ENCODE assay signal across 9 cellular contexts in the genomic region with DNA sequence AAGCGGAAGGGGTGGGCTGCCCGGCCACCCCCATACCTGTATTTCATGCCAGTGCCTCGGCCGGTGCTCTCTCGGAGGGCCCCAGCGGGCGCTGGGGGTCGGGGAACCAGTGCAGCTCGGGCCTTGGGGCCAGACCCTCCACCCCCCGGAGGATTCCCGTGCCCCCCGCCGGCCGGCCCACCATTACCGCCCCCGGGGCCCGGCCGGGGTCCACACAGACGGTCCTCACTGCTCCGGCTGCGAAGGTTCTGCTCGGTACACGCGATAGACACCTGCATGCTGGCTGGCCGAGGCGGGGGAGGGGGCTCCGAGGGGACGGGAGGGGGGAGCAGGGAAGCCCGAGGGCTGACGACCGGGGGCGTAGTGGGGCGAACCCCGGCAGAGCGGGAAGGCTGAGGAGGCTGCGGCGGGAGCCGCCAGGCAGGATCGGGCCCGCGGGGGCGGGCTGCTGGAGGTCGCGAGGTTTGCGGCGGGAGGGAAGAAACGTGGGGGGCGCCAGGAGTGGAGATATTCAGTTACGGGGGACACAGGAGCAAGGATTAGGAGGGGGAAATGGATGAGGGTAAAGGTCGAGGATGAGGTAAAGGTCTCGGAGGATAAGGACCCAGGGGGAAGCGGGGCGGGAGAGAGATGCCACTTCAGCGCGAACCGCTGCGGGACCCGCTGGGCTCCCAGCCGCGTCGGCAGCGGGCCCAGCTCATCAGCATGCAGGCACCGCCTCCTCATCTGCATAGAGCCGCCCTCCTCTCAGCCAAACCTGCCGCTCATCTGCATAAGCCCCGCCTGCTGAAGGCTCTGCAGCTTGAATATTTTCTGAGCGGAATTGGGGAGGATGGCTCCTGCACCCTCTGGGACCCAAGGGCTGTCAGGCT. TPM values are rescaled to one million over a fixed set of nuclear protein-coding genes. Genes with fewer than 3 reads are reported as not detected.
DNase-seq lines count a peak whose midpoint lies in the region; ATAC-seq, FAIRE-seq and TF ChIP-seq lines count a peak whose summit lies in the region.
"Had no signal": no experiment of that assay in that cellular context is flagged by ENCODE, and none has a peak within 500 bp of the region (broad histone marks: within the 10 kb centered on the region; RNA-seq: fewer than 3 reads in every experiment).

A gene (minus strand): TSS at position 699 of the 872 bp plus-strand sequence. CDS start 421 bp downstream, at position 278.

- H3K27ac ChIP-seq in A549 (no peak within 1 kb of the TSS), HUES6 (ENCODE audit: low read depth, low read length) (no peak within 1 kb of the TSS), neuronal stem cell (replicated peaks; ENCODE audit: low read length) (no peak within 1 kb of the TSS)
- H3K27ac ChIP-seq: thoracic aorta had no signal

- no peak within 1 kb of the TSS; the same call in 2 of the 3 replicates for H3K4me3 ChIP-seq in A549
- peak within 1 kb of the TSS; percentile 76 for H3K4me3 ChIP-seq in HUES6 (ENCODE audit: low read depth, low read length)
- H3K4me3 ChIP-seq in neuronal stem cell (ENCODE audit: low read length in 2 of 2): peak within 1 kb of the TSS; percentile 78 to 90

- H3K14ac ChIP-seq in neuronal stem cell (ENCODE audit: low read length): no peak within 1 kb of the TSS

- H3K27ac Mint-ChIP-seq in activated CD8-positive, alpha-beta T cell treated with anti-CD3 and anti-CD28 coated beads for 36 hours: peak within 1 kb of the TSS; percentile 49

- peaks cover 2% of the 10 kb centered on the region for H3K79me1 ChIP-seq in neuronal stem cell (ENCODE audit: low read depth, low read length)

- H3K36me3 Mint-ChIP-seq in activated CD8-positive, alpha-beta T cell treated with anti-CD3 and anti-CD28 coated beads for 36 hours (ENCODE audit: low read depth): peaks cover 11% of the 10 kb centered on the region

- peaks cover 2% of the 10 kb centered on the region for H3K36me3 ChIP-seq in HUES6 (ENCODE audit: control insufficient read depth, insufficient read depth, low read length)
- peaks cover 0 to 10% of the 10 kb centered on the region in 2 donors for H3K36me3 ChIP-seq in neuronal stem cell (replicated peaks in 1 of 2; ENCODE audit: control insufficient read depth in 2 of 2, insufficient read depth in 2 of 2, low read length in 2 of 2)
- H3K36me3 ChIP-seq: thoracic aorta had no signal

- peak within 1 kb of the TSS; percentile 25 for H3K23ac ChIP-seq in neuronal stem cell (ENCODE audit: low read depth, low read length, poor library complexity)

- no peaks in the 10 kb centered on the region for H3K27me3 Mint-ChIP-seq in activated CD8-positive, alpha-beta T cell treated with anti-CD3 and anti-CD28 coated beads for 36 hours

- intact Hi-C loops in activated CD8-positive, alpha-beta T cell treated with anti-CD3 and anti-CD28 coated beads for 36 hours (cut with micrococcal nuclease): no loop called here

- no peak for TF ChIP-seq RAD21 in A549 (conservative IDR thresholded peaks at IDR 0.05 in 1 of 2, IDR thresholded peaks at IDR 0.05 in 1 of 2)

- H4K8ac ChIP-seq in neuronal stem cell (ENCODE audit: low read depth, low read length): no peak within 1 kb of the TSS

- WGBS in A549 (ENCODE audit: missing lambda C conversion rate): 94% methylated on average over 42 of the region's 67 CpGs
- no CpG with 5 or more reads among the region's 67 CpGs for WGBS in neuronal stem cell (ENCODE audit: extremely low coverage in 2 of 2, insufficient read length in 2 of 2, insufficient replicate concordance in 1 of 2), 2 donors

- H2BK5ac ChIP-seq in neuronal stem cell (ENCODE audit: low read length): no peak within 1 kb of the TSS

- H4K91ac ChIP-seq in neuronal stem cell (ENCODE audit: low read depth, low read length, poor library complexity): no peak within 1 kb of the TSS

- peak within 1 kb of the TSS; percentile 64 for H3K9ac ChIP-seq in HUES6 (ENCODE audit: low read length)
- peak within 1 kb of the TSS; percentile 38 for H3K9ac ChIP-seq in neuronal stem cell (ENCODE audit: low read depth, low read length, poor library complexity)

- DNase-seq in A549 (ENCODE audit: low read depth in 1 of 2, low spot score in 1 of 2) (peak; percentile 31 to 32), neuronal stem cell (ENCODE audit: low spot score) (peak; percentile 69), NCI-H146 treated with DMSO at 0.1 percent for 48 hours (lab: John Stamatoyannopoulos, UW; ENCODE audit: unreplicated experiment) (no peak), NCI-H1694 (lab: John Stamatoyannopoulos, UW) (no peak)
- DNase-seq in activated CD8-positive, alpha-beta T cell treated with anti-CD3 and anti-CD28 coated beads for 36 hours: peak; percentile 80

- H2AFZ ChIP-seq in neuronal stem cell (ENCODE audit: low read length): no peak within 1 kb of the TSS

- FAIRE-seq in A549 (lab: Jason Lieb, UNC): no peak

- H3K4me2 ChIP-seq in A549: peak within 1 kb of the TSS; percentile 87
- H3K4me2 ChIP-seq in neuronal stem cell (ENCODE audit: insufficient read depth, low read length, poor library complexity, severe bottlenecking): peak within 1 kb of the TSS; percentile 78

- no peak within 1 kb of the TSS for H2BK15ac ChIP-seq in neuronal stem cell (ENCODE audit: low read length)

- H3K4me1 ChIP-seq in A549 (peaks cover 21% of the 10 kb centered on the region), HUES6 (ENCODE audit: control insufficient read depth, insufficient read depth, low read length) (peaks cover 15% of the 10 kb centered on the region), neuronal stem cell (ENCODE audit: control insufficient read depth in 2 of 2, insufficient read depth in 1 of 2, low read depth in 1 of 2, low read length in 2 of 2) (peaks cover 13 to 15% of the 10 kb centered on the region in 2 donors)

- no peak for TF ChIP-seq POLR2A in A549 (IDR thresholded peaks at IDR 0.05; ENCODE audit: low read length)

- TF ChIP-seq EP300 in A549 (IDR thresholded peaks at IDR 0.05): no peak

- H3K27me3 ChIP-seq in HUES6 (ENCODE audit: control insufficient read depth, insufficient read depth, low read length) (peaks cover 50% of the 10 kb centered on the region), neuronal stem cell (ENCODE audit: control insufficient read depth in 3 of 3, insufficient read depth in 3 of 3, low read depth in 1 of 3, low read length in 3 of 3) (peaks cover 0 to 18% (median 0%) of the 10 kb centered on the region in 3 experiments)

- H3K9me3 ChIP-seq in A549 (no peaks in the 10 kb centered on the region), HUES6 (ENCODE audit: control insufficient read depth, insufficient read depth, low read depth, low read length) (no peaks in the 10 kb centered on the region), neuronal stem cell (replicated peaks in 1 of 2; ENCODE audit: control insufficient read depth in 2 of 2, insufficient read depth in 1 of 2, low read depth in 1 of 2, low read length in 2 of 2) (no peaks in the 10 kb centered on the region)
- H3K9me3 ChIP-seq: thoracic aorta had no signal

- no peak within 1 kb of the TSS for H2BK12ac ChIP-seq in neuronal stem cell (ENCODE audit: low read length)

- H2AK5ac ChIP-seq in neuronal stem cell (ENCODE audit: low read depth, low read length): peak within 1 kb of the TSS; percentile 41

- H3K18ac ChIP-seq in neuronal stem cell (ENCODE audit: low read length): peak within 1 kb of the TSS; percentile 84

- H2BK120ac ChIP-seq in neuronal stem cell (ENCODE audit: low read depth, low read length): no peak within 1 kb of the TSS

- H3K4me1 Mint-ChIP-seq in activated CD8-positive, alpha-beta T cell treated with anti-CD3 and anti-CD28 coated beads for 36 hours (ENCODE audit: low read depth): peaks cover 28% of the 10 kb centered on the region

- TF ChIP-seq CTCF in A549 (IDR thresholded peaks at IDR 0.05): no peak
- no peak for TF ChIP-seq CTCF in activated CD8-positive, alpha-beta T cell treated with anti-CD3 and anti-CD28 coated beads for 36 hours (IDR thresholded peaks at IDR 0.05)

- CTCF ChIA-PET in A549 (lab: Yijun Ruan, JAX): interaction anchor here (1.0 to 12.0 kb wide), 5 partner anchors 11 to 189 kb away, joined by 3 to 128 read pairs (median 7); a partner anchor contains a TSS
- CTCF ChIA-PET in activated CD8-positive, alpha-beta T cell treated with anti-CD3 and anti-CD28 coated beads for 36 hours (lab: Charles Lee): interaction anchor here (1.3 to 8.2 kb wide), 2 partner anchors 58 to 242 kb away, joined by 4 to 90 read pairs; a partner anchor contains a TSS

- ATAC-seq in A549: no peak
- ATAC-seq in activated CD8-positive, alpha-beta T cell treated with anti-CD3 and anti-CD28 coated beads for 36 hours: peak; percentile 40
- ATAC-seq in esophagus mucosa: peak; percentile 37
- ATAC-seq in GM19351 (IDR thresholded peaks at IDR 0.05; ENCODE audit: unreplicated experiment): no peak

- POLR2A ChIA-PET in A549 (lab: Yijun Ruan, JAX): no interaction called here
- POLR2A ChIA-PET in activated CD8-positive, alpha-beta T cell treated with anti-CD3 and anti-CD28 coated beads for 36 hours (lab: Charles Lee): interaction anchor here (1.3 to 2.0 kb wide), 2 partner anchors 11 to 89 kb away, joined by 3 to 7 read pairs; no protein-coding TSS in a partner anchor

- peak within 1 kb of the TSS; percentile 87 for H3K4me3 Mint-ChIP-seq in activated CD8-positive, alpha-beta T cell treated with anti-CD3 and anti-CD28 coated beads for 36 hours

- no peak within 1 kb of the TSS for H3K4ac ChIP-seq in neuronal stem cell (ENCODE audit: low read length)

- H3K9me3 Mint-ChIP-seq in activated CD8-positive, alpha-beta T cell treated with anti-CD3 and anti-CD28 coated beads for 36 hours: no peaks in the 10 kb centered on the region

TF ChIP-seq in A549, 52 proteins besides CTCF, POLR2A, EP300 and RAD21 (continues in another document):
- TF ChIP-seq, protein P1, sequence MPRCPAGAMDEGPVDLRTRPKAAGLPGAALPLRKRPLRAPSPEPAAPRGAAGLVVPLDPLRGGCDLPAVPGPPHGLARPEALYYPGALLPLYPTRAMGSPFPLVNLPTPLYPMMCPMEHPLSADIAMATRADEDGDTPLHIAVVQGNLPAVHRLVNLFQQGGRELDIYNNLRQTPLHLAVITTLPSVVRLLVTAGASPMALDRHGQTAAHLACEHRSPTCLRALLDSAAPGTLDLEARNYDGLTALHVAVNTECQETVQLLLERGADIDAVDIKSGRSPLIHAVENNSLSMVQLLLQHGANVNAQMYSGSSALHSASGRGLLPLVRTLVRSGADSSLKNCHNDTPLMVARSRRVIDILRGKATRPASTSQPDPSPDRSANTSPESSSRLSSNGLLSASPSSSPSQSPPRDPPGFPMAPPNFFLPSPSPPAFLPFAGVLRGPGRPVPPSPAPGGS (IDR thresholded peaks at IDR 0.05): no peak
- TF ChIP-seq NFE2L2 (conservative IDR thresholded peaks at IDR 0.05; ENCODE audit: low read length) (no peak), RARB (CRISPR knock-in tag; IDR thresholded peaks at IDR 0.05) (no peak), TP53 (CRISPR knock-in tag; IDR thresholded peaks at IDR 0.05) (no peak)

RNA-seq across cellular contexts. Expression of the gene that starts here (rescaled TPM):
- 2.4 and 2.7 TPM in 2 replicates for polyA plus RNA-seq in A549 (2011; rRNA removed)
- 2.5 and 2.7 TPM in 2 replicates for polyA plus RNA-seq in A549 (2012; cell fraction: cytosol; rRNA removed)
- polyA plus RNA-seq in A549 (2012; cell fraction: nucleus; rRNA removed): 42.7 and 45.2 TPM in 2 replicates
- polyA plus RNA-seq in A549 (2017; fragmentation: RNase III; extraction: RNeasy Plus Mini Kit Qiagen cat#74134 plus additional on column Dnase treatment): 3.2 to 4.8 TPM (median 3.4 TPM) in 3 replicates
- polyA minus RNA-seq in A549 (2011; rRNA and poly(A)+ RNA removed): 1.6 and 2.4 TPM in 2 replicates
- total RNA-seq in activated CD8-positive, alpha-beta T cell treated with anti-CD3 and anti-CD28 coated beads for 36 hours: 1 to 10 TPM; 7.2 to 7.6 TPM
- 0.44 TPM for total RNA-seq in esophagus mucosa
- polyA plus RNA-seq in neuronal stem cell (2013, experiment 1 of 2): 14.9 TPM
- 15.4 TPM for polyA plus RNA-seq in neuronal stem cell (2013, experiment 2 of 2)
- total RNA-seq: thoracic aorta had no signal

Comparison
In these comparisons a context has a peak if more than half of its experiments do, and no peak if none do; other contexts are left out.
1. Peak in ATAC-seq in esophagus mucosa; RNA of the gene not detected or under 1 TPM.
2. DNase-seq: peak in A549 (2 of 2), activated CD8-positive, alpha-beta T cell treated with anti-CD3 and anti-CD28 coated beads for 36 hours (single experiment) and neuronal stem cell (single experiment); none in NCI-H146 treated with DMSO at 0.1 percent for 48 hours (single experiment) and NCI-H1694 (single experiment).